In genomic region chr7:123682690-123683089, GRCh38 we compare ENCODE assay signal across 8 cellular contexts. TPM values are rescaled to one million over a fixed set of nuclear protein-coding genes. Genes with fewer than 3 reads are reported as not detected.
DNase-seq lines count a peak whose midpoint lies in the region; ATAC-seq, FAIRE-seq and TF ChIP-seq lines count a peak whose summit lies in the region.

No MANE protein-coding gene starts in this region.

- H2AFZ ChIP-seq in MM.1S (ENCODE audit: low read length), result no peak overlapping the region

- H3F3A ChIP-seq in MM.1S (ENCODE audit: insufficient read depth, low read length), result 0 out of 2 replicates have a peak, but pooled peaks cover 5% of the 10 kb centered on the region

- no peak overlapping the region for H3K27ac ChIP-seq in MM.1S (ENCODE audit: low read length)
- no peak overlapping the region for H3K27ac ChIP-seq in sigmoid colon

- H3K27me3 ChIP-seq in MM.1S (replicated peaks; ENCODE audit: insufficient read depth, low read length) (no peaks in the 10 kb centered on the region), sigmoid colon (no peaks in the 10 kb centered on the region)

- peak; percentile 60 for TF ChIP-seq CTCF in MM.1S (IDR thresholded peaks at IDR 0.05; ENCODE audit: low read length)
- peak in 3 of 4 experiments; percentile 10 to 36 (median 19) for TF ChIP-seq CTCF in sigmoid colon (IDR thresholded peaks at IDR 0.05)

- TF ChIP-seq EP300 in sigmoid colon (IDR thresholded peaks at IDR 0.05), result no peak

- no peak for TF ChIP-seq POLR2A in sigmoid colon (IDR thresholded peaks at IDR 0.05)

- intact Hi-C loops in Right ventricle myocardium superior (cut with DNase I), result loop anchor here (10.0 kb wide), 2 partner anchors 48 to 62 kb away; partner anchors contain the start of gene WASL
- intact Hi-C loops in sigmoid colon (cut with DNase I), result loop anchor here (1.0 kb wide), 1 partner anchor 183 kb away; no protein-coding TSS in a partner anchor

- H3K9me3 ChIP-seq in MM.1S (replicated peaks; ENCODE audit: insufficient read depth, low read length), result no peaks in the 10 kb centered on the region
- no peaks in the 10 kb centered on the region for H3K9me3 ChIP-seq in sigmoid colon

- no peaks in the 10 kb centered on the region for H3K4me1 ChIP-seq in MM.1S (ENCODE audit: low read length)
- no peaks in the 10 kb centered on the region for H3K4me1 ChIP-seq in sigmoid colon

- peak; percentile 80 for DNase-seq in EH (ENCODE audit: low read depth)
- DNase-seq in MM.1S, result peak; percentile 65
- DNase-seq in Right ventricle myocardium superior, result no peak
- no peak for DNase-seq in sigmoid colon
- no peak for DNase-seq in NK-92 (lab: John Stamatoyannopoulos, UW; ENCODE audit: unreplicated experiment)
- DNase-seq in stimulated activated naive CD4-positive, alpha-beta T cell treated with Interleukin-2 at 50 U/mL for 16 hours (lab: John Stamatoyannopoulos, UW), result no peak

- H4K20me1 ChIP-seq in MM.1S (ENCODE audit: insufficient read depth, low read length), result no peaks in the 10 kb centered on the region

- WGBS in sigmoid colon, 2 donors, result 59 to 87% methylated on average over 1 of the region's 1 CpG

- no peaks in the 10 kb centered on the region for H3K9me2 ChIP-seq in MM.1S (replicated peaks; ENCODE audit: insufficient read depth, low read length)

- no peak overlapping the region for H3K4me2 ChIP-seq in MM.1S (ENCODE audit: low read depth, low read length)

- H3K36me3 ChIP-seq in MM.1S (replicated peaks; ENCODE audit: insufficient read depth, low read length) (peaks cover 3% of the 10 kb centered on the region; the same call in 1 of the 2 replicates), sigmoid colon (peaks cover 0 to 54% (median 0%) of the 10 kb centered on the region in 4 donors)

- H3K9ac ChIP-seq in MM.1S (ENCODE audit: low read length), result no peak overlapping the region

- H3K79me2 ChIP-seq in MM.1S (ENCODE audit: low read length), result no peaks in the 10 kb centered on the region

- peak; percentile 93 for FAIRE-seq in TTC549 (lab: Jason Lieb, UNC)

- ATAC-seq in GM21423 (IDR thresholded peaks at IDR 0.05; ENCODE audit: unreplicated experiment), result peak; percentile 69
- peak; percentile 65 for ATAC-seq in Right ventricle myocardium superior (ENCODE audit: poor library complexity)

- no peak overlapping the region for H3K4me3 ChIP-seq in MM.1S (ENCODE audit: low read length)
- no peak overlapping the region for H3K4me3 ChIP-seq in sigmoid colon

RNA-seq across cellular contexts. Expression of gene LMOD2, which starts 27.0 kb away (rescaled TPM):
- 511 TPM for total RNA-seq in Right ventricle myocardium superior
- total RNA-seq in sigmoid colon, result not detected
- under 1 TPM in 2 of 3 donors, not detected in 1; 0.03 to 0.46 TPM for polyA plus RNA-seq in sigmoid colon

Comparison
In these comparisons a context has a peak if more than half of its experiments do, and no peak if none do; other contexts are left out.
1. DNase-seq: peak in EH (single experiment) and MM.1S (single experiment); none in Right ventricle myocardium superior (single experiment), sigmoid colon (single experiment), NK-92 (single experiment) and stimulated activated naive CD4-positive, alpha-beta T cell treated with Interleukin-2 at 50 U/mL for 16 hours (single experiment).
2. RNA of gene LMOD2, which starts 27.0 kb away (total RNA-seq): 511 TPM in Right ventricle myocardium superior (single experiment); not detected in sigmoid colon; every median in the first group is over 100 times any median in the second.